ENCODE assay signal across 8 cellular contexts in the genomic region with DNA sequence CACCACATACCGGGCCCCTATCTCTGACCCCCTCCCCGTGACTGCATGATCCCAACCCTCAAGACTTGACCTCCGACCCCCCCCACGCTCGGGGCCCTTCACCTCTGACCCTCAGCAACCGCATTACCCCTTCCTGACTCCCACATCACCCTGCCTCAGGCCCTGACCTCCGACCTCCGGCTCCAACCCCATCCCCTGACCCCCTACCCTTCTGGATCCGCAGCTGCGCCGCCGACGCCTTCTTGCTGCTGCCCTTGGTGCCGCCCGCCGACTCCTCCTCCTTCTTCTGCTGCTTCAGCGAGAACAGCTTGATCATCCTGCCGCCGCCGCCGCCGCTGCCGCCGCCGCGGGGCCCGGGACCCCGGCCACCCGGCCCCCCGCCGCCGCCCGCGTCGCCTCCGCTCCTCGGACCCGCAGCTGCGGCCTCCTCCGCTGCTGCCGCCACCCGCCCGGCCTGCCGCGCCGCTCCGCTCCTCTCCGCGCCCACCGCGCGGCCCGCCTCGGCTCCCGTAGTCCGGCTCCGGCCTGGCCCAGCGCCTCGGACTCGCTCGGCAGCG. TPM values are rescaled to one million over a fixed set of nuclear protein-coding genes. Genes with fewer than 3 reads are reported as not detected.
DNase-seq lines count a peak whose midpoint lies in the region; ATAC-seq and TF ChIP-seq lines count a peak whose summit lies in the region.

TSS of gene UBE2M (minus strand) at position 546 of the 557 bp plus-strand sequence. CDS start at position 316, 230 bp downstream.

- no peak for TF ChIP-seq CTCF in CD14-positive monocyte (IDR thresholded peaks at IDR 0.05)

- intact Hi-C loops in CD14-positive monocyte (cut with micrococcal nuclease), result loop anchor here in 1 of 2 donors (2.0 kb wide), 1 partner anchor 13 kb away; the partner anchor contains the start of gene TRIM28
- intact Hi-C loops in activated CD4-positive, alpha-beta T cell treated with anti-CD3 and anti-CD28 coated beads, Interleukin-2, amount 10 ng/mL, durations not matched to agents 24 days and 14 days (cut with micrococcal nuclease), result no loop called here

- DNase-seq in CD14-positive monocyte (ENCODE audit: low spot score) (peak; percentile 68), epithelial cell of prostate (ENCODE audit: low read depth, low spot score) (no peak), NCI-H1105 (lab: John Stamatoyannopoulos, UW) (no peak), Kasumi-1 (lab: John Stamatoyannopoulos, UW) (no peak)
- peak; percentile 90 for DNase-seq in activated CD4-positive, alpha-beta T cell treated with anti-CD3 and anti-CD28 coated beads, Interleukin-2, amount 10 ng/mL, durations not matched to agents 24 days and 14 days
- peak in 7 of 10 donors; percentile 46 to 81 (median 57) for DNase-seq in naive thymus-derived CD8-positive, alpha-beta T cell

- ATAC-seq in HG02885 (IDR thresholded peaks at IDR 0.05; ENCODE audit: poor library complexity, unreplicated experiment) (peak; percentile 1), HG03097 (IDR thresholded peaks at IDR 0.05; ENCODE audit: low FRiP score, unreplicated experiment) (no peak)
- peak; percentile 12 to 18 for ATAC-seq in naive thymus-derived CD8-positive, alpha-beta T cell

- peak within 1 kb of the TSS; percentile 94 to 96 for H3K4me3 Mint-ChIP-seq in CD14-positive monocyte
- H3K4me3 Mint-ChIP-seq in activated CD4-positive, alpha-beta T cell treated with anti-CD3 and anti-CD28 coated beads, Interleukin-2, amount 10 ng/mL, durations not matched to agents 24 days and 14 days, result peak within 1 kb of the TSS; percentile 96
- H3K4me3 Mint-ChIP-seq in naive thymus-derived CD8-positive, alpha-beta T cell, result peak within 1 kb of the TSS; percentile 96 to 99 (median 97)

- H3K36me3 Mint-ChIP-seq in CD14-positive monocyte, result peaks cover 26% of the 10 kb centered on the region in 2 donors
- H3K36me3 Mint-ChIP-seq in activated CD4-positive, alpha-beta T cell treated with anti-CD3 and anti-CD28 coated beads, Interleukin-2, amount 10 ng/mL, durations not matched to agents 24 days and 14 days (ENCODE audit: low read depth), result peaks cover 51% of the 10 kb centered on the region
- H3K36me3 Mint-ChIP-seq in naive thymus-derived CD8-positive, alpha-beta T cell, result peaks cover 0 to 24% (median 11%) of the 10 kb centered on the region in 3 donors

- H3K27ac Mint-ChIP-seq in CD14-positive monocyte, result peak within 1 kb of the TSS; percentile 98 to 100 (median 99)
- peak within 1 kb of the TSS; percentile 98 for H3K27ac Mint-ChIP-seq in activated CD4-positive, alpha-beta T cell treated with anti-CD3 and anti-CD28 coated beads, Interleukin-2, amount 10 ng/mL, durations not matched to agents 24 days and 14 days
- H3K27ac Mint-ChIP-seq in naive thymus-derived CD8-positive, alpha-beta T cell, result peak within 1 kb of the TSS; percentile 93 to 100 (median 99)

- H3K27ac ChIP-seq in epithelial cell of prostate, result peak within 1 kb of the TSS; percentile 98

- peaks cover 24 to 25% (median 25%) of the 10 kb centered on the region in 3 donors for H3K27me3 Mint-ChIP-seq in CD14-positive monocyte (ENCODE audit: low read depth in 3 of 3)
- no peaks in the 10 kb centered on the region for H3K27me3 Mint-ChIP-seq in activated CD4-positive, alpha-beta T cell treated with anti-CD3 and anti-CD28 coated beads, Interleukin-2, amount 10 ng/mL, durations not matched to agents 24 days and 14 days
- peaks cover 0 to 2% (median 0%) of the 10 kb centered on the region in 5 donors for H3K27me3 Mint-ChIP-seq in naive thymus-derived CD8-positive, alpha-beta T cell

- POLR2A ChIA-PET in naive thymus-derived CD8-positive, alpha-beta T cell (lab: Charles Lee), result interaction anchor here (0.9 to 9.1 kb wide), 6 partner anchors 9 to 211 kb away, joined by 3 to 91 read pairs (median 5); partner anchors contain the start of genes TRIM28 and ZBTB45

- peaks cover 0 to 14% (median 5%) of the 10 kb centered on the region in 7 donors for H3K9me3 Mint-ChIP-seq in CD14-positive monocyte
- H3K9me3 Mint-ChIP-seq in activated CD4-positive, alpha-beta T cell treated with anti-CD3 and anti-CD28 coated beads, Interleukin-2, amount 10 ng/mL, durations not matched to agents 24 days and 14 days, result no peaks in the 10 kb centered on the region
- no peaks in the 10 kb centered on the region for H3K9me3 Mint-ChIP-seq in naive thymus-derived CD8-positive, alpha-beta T cell

- peaks cover 71% of the 10 kb centered on the region for H3K4me1 Mint-ChIP-seq in CD14-positive monocyte
- peaks cover 61% of the 10 kb centered on the region for H3K4me1 Mint-ChIP-seq in activated CD4-positive, alpha-beta T cell treated with anti-CD3 and anti-CD28 coated beads, Interleukin-2, amount 10 ng/mL, durations not matched to agents 24 days and 14 days
- H3K4me1 Mint-ChIP-seq in naive thymus-derived CD8-positive, alpha-beta T cell, result peaks cover 28 to 78% (median 78%) of the 10 kb centered on the region in 4 donors

RNA-seq across cellular contexts. Expression of gene UBE2M, which starts in this region (rescaled TPM):
- polyA plus RNA-seq in CD14-positive monocyte, result 10 to 100 TPM in 1 of 2 donors, 1 to 10 TPM in 1; 7.8 to 14.3 TPM
- 161 and 175 TPM in 2 replicates for total RNA-seq in activated CD4-positive, alpha-beta T cell treated with anti-CD3 and anti-CD28 coated beads, Interleukin-2, amount 10 ng/mL, durations not matched to agents 24 days and 14 days
- total RNA-seq in naive thymus-derived CD8-positive, alpha-beta T cell, result 10 to 100 TPM; 48.5 to 51.2 TPM
- 10 to 100 TPM; 10.4 to 20.5 (median 18.0) TPM for polyA plus RNA-seq in naive thymus-derived CD8-positive, alpha-beta T cell

Comparison
In these comparisons a context has a peak if more than half of its experiments do, and no peak if none do; other contexts are left out.
1. DNase-seq: peak in CD14-positive monocyte (single experiment), activated CD4-positive, alpha-beta T cell treated with anti-CD3 and anti-CD28 coated beads, Interleukin-2, amount 10 ng/mL, durations not matched to agents 24 days and 14 days (single experiment) and naive thymus-derived CD8-positive, alpha-beta T cell (7 of 10); none in epithelial cell of prostate (single experiment), NCI-H1105 (single experiment) and Kasumi-1 (0 of 2).
2. Peak in every context shown above with its lines, with median percentiles within 50 percentile points of each other: H3K27ac Mint-ChIP-seq and H3K4me3 Mint-ChIP-seq.